8 cellular contexts compared by ENCODE assay signal in genomic region chr3:48016336-48016973, GRCh38. TPM values are rescaled to one million over a fixed set of nuclear protein-coding genes. Genes with fewer than 3 reads are reported as not detected.
A peak's percentile ranks its signal among the peaks of the same experiment; 100 is the strongest.
DNase-seq lines count a peak whose midpoint lies in the region; ATAC-seq and TF ChIP-seq lines count a peak whose summit lies in the region.

A gene with protein sequence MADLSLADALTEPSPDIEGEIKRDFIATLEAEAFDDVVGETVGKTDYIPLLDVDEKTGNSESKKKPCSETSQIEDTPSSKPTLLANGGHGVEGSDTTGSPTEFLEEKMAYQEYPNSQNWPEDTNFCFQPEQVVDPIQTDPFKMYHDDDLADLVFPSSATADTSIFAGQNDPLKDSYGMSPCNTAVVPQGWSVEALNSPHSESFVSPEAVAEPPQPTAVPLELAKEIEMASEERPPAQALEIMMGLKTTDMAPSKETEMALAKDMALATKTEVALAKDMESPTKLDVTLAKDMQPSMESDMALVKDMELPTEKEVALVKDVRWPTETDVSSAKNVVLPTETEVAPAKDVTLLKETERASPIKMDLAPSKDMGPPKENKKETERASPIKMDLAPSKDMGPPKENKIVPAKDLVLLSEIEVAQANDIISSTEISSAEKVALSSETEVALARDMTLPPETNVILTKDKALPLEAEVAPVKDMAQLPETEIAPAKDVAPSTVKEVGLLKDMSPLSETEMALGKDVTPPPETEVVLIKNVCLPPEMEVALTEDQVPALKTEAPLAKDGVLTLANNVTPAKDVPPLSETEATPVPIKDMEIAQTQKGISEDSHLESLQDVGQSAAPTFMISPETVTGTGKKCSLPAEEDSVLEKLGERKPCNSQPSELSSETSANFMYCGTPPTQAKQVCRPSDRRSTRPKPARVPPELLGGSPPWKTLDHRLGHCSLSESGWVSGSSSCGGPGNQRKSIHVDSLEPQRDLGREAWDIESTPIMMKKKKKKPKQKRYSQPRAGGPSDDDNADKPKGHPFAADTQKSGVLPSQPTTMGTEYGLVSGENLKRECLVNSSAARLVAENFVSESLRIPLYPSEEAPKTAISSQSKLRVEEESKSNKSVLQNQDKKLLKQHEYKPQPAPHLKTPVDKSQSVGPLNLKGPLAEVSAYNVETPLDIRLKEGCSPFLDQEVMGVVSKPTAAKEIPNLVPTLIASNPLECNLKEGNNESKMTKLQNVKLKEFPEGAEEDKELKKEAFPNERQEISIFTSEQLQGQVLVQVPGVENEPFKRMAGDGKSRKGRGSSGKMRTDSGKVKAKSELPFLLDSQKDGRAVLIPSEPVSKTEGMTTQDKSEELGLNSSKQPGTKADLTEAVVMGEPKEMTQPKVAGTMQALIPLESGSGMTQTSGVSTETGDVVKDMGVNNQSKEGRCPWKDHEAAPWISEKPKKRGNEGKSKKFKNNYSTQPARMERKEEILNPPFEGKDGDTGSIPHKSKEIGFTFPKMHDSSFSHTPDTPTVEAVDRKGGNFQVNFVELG (N-terminal part only) (minus strand): TSS chr3:48016416. CDS start chr3:47998860, 17,556 bp downstream.

- H3K4me2 ChIP-seq in GM23338 = peak within 1 kb of the TSS; percentile 24

- peaks cover 43% of the 10 kb centered on the region for H3K4me1 Mint-ChIP-seq in GM23338
- peaks cover 13% of the 10 kb centered on the region for H3K4me1 Mint-ChIP-seq in T-helper 2 cell treated with Interferon-gamma antibody and Interleukin-4, amounts not matched to agents 5 μg/mL and 100 μg/mL, for 36 hours (ENCODE audit: low read depth)
- H3K4me1 Mint-ChIP-seq in osteocyte (ENCODE audit: unreplicated experiment) = peaks cover 76% of the 10 kb centered on the region

- TF ChIP-seq CTCF in GM23338 (conservative IDR thresholded peaks at IDR 0.05; ENCODE audit: low read depth in 2 of 2) = no peak
- TF ChIP-seq CTCF in osteocyte (IDR thresholded peaks at IDR 0.05) = no peak
- TF ChIP-seq CTCF in GM10248 (IDR thresholded peaks at IDR 0.05; ENCODE audit: control extremely low read depth, extremely low read depth, low read depth, missing control alignments) = no peak

- peaks cover 7% of the 10 kb centered on the region for H4K20me1 ChIP-seq in GM23338 (replicated peaks; ENCODE audit: insufficient read depth)

- H3K27me3 Mint-ChIP-seq in GM23338 (ENCODE audit: insufficient read depth, low read depth, poor library complexity) (peaks cover 9% of the 10 kb centered on the region), osteocyte (ENCODE audit: unreplicated experiment) (no peaks in the 10 kb centered on the region)
- no peaks in the 10 kb centered on the region for H3K27me3 Mint-ChIP-seq in T-helper 2 cell treated with Interferon-gamma antibody and Interleukin-4, amounts not matched to agents 5 μg/mL and 100 μg/mL, for 36 hours (ENCODE audit: low read depth)

- H3K79me2 ChIP-seq in GM23338 (replicated peaks; ENCODE audit: insufficient read depth) = peaks cover 90% of the 10 kb centered on the region

- H3K4me3 Mint-ChIP-seq in GM23338 (no peak within 1 kb of the TSS), osteocyte (ENCODE audit: unreplicated experiment) (no peak within 1 kb of the TSS)
- H3K4me3 Mint-ChIP-seq in T-helper 2 cell treated with Interferon-gamma antibody and Interleukin-4, amounts not matched to agents 5 μg/mL and 100 μg/mL, for 36 hours = no peak within 1 kb of the TSS

- H3K9me2 ChIP-seq in GM23338 (ENCODE audit: insufficient read depth) = no peaks in the 10 kb centered on the region

- no peaks in the 10 kb centered on the region; the same call in 1 of the 2 replicates for H3F3A ChIP-seq in GM23338 (replicated peaks; ENCODE audit: low read depth)

- H3K36me3 Mint-ChIP-seq in GM23338 (ENCODE audit: low read depth) (peaks cover 16% of the 10 kb centered on the region; the same call in 2 of the 3 replicates), osteocyte (ENCODE audit: unreplicated experiment) (peaks cover 4% of the 10 kb centered on the region)
- peaks cover 1% of the 10 kb centered on the region for H3K36me3 Mint-ChIP-seq in T-helper 2 cell treated with Interferon-gamma antibody and Interleukin-4, amounts not matched to agents 5 μg/mL and 100 μg/mL, for 36 hours (ENCODE audit: low read depth)

- no peak within 1 kb of the TSS for H2AFZ ChIP-seq in GM23338

- H3K4me1 ChIP-seq in GM23338 (ENCODE audit: insufficient read depth) = peaks cover 36% of the 10 kb centered on the region

- 0 out of 3 replicates have a peak, but pooled peaks cover 2% of the 10 kb centered on the region for H3K9me3 Mint-ChIP-seq in GM23338
- no peaks in the 10 kb centered on the region for H3K9me3 Mint-ChIP-seq in T-helper 2 cell treated with Interferon-gamma antibody and Interleukin-4, amounts not matched to agents 5 μg/mL and 100 μg/mL, for 36 hours
- H3K9me3 Mint-ChIP-seq in osteocyte (ENCODE audit: unreplicated experiment) = no peaks in the 10 kb centered on the region

- no peaks in the 10 kb centered on the region for H3K36me3 ChIP-seq in GM23338 (ENCODE audit: insufficient read depth)

- POLR2A ChIA-PET in GM10248 (lab: Yijun Ruan, JAX) = no interaction called here

- H3K27me3 ChIP-seq in GM23338 (ENCODE audit: insufficient read depth) = no peaks in the 10 kb centered on the region

- H3K4me3 ChIP-seq in GM23338 = no peak within 1 kb of the TSS

- H3K27ac ChIP-seq in GM23338 (ENCODE audit: low read depth) = peak within 1 kb of the TSS; percentile 11

- ATAC-seq in GM23338 (no peak), GM21423 (IDR thresholded peaks at IDR 0.05; ENCODE audit: unreplicated experiment) (no peak), HG03045 (IDR thresholded peaks at IDR 0.05; ENCODE audit: unreplicated experiment) (no peak)

- H3K27ac Mint-ChIP-seq in GM23338 (peak within 1 kb of the TSS; percentile 82), osteocyte (ENCODE audit: unreplicated experiment) (peak within 1 kb of the TSS; percentile 94)
- peak within 1 kb of the TSS; percentile 66 for H3K27ac Mint-ChIP-seq in T-helper 2 cell treated with Interferon-gamma antibody and Interleukin-4, amounts not matched to agents 5 μg/mL and 100 μg/mL, for 36 hours

- DNase-seq in GM23338 (ENCODE audit: low spot score) (no peak), fibroblast of peridontal ligament (ENCODE audit: extremely low read depth) (peak; percentile 36), osteocyte (ENCODE audit: extremely low spot score, unreplicated experiment) (no peak), GM10248 (ENCODE audit: extremely low spot score) (no peak), DMS153 (lab: John Stamatoyannopoulos, UW) (no peak)
- DNase-seq in T-helper 2 cell treated with Interferon-gamma antibody and Interleukin-4, amounts not matched to agents 5 μg/mL and 100 μg/mL, for 36 hours (ENCODE audit: low spot score) = no peak

- CTCF ChIA-PET in GM10248 (lab: Yijun Ruan, JAX) = interaction anchor here (1.0 to 1.1 kb wide), 2 partner anchors 10 to 18 kb away, joined by 3 read pairs; no protein-coding TSS in a partner anchor

TF ChIP-seq in GM23338, 12 proteins besides CTCF, POLR2A, EP300 and RAD21:
- TF ChIP-seq, protein P1, sequence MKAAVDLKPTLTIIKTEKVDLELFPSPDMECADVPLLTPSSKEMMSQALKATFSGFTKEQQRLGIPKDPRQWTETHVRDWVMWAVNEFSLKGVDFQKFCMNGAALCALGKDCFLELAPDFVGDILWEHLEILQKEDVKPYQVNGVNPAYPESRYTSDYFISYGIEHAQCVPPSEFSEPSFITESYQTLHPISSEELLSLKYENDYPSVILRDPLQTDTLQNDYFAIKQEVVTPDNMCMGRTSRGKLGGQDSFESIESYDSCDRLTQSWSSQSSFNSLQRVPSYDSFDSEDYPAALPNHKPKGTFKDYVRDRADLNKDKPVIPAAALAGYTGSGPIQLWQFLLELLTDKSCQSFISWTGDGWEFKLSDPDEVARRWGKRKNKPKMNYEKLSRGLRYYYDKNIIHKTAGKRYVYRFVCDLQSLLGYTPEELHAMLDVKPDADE (IDR thresholded peaks at IDR 0.05) = no peak
- no peak for TF ChIP-seq JUNB (IDR thresholded peaks at IDR 0.05; ENCODE audit: unreplicated experiment)
- TF ChIP-seq, protein P2, sequence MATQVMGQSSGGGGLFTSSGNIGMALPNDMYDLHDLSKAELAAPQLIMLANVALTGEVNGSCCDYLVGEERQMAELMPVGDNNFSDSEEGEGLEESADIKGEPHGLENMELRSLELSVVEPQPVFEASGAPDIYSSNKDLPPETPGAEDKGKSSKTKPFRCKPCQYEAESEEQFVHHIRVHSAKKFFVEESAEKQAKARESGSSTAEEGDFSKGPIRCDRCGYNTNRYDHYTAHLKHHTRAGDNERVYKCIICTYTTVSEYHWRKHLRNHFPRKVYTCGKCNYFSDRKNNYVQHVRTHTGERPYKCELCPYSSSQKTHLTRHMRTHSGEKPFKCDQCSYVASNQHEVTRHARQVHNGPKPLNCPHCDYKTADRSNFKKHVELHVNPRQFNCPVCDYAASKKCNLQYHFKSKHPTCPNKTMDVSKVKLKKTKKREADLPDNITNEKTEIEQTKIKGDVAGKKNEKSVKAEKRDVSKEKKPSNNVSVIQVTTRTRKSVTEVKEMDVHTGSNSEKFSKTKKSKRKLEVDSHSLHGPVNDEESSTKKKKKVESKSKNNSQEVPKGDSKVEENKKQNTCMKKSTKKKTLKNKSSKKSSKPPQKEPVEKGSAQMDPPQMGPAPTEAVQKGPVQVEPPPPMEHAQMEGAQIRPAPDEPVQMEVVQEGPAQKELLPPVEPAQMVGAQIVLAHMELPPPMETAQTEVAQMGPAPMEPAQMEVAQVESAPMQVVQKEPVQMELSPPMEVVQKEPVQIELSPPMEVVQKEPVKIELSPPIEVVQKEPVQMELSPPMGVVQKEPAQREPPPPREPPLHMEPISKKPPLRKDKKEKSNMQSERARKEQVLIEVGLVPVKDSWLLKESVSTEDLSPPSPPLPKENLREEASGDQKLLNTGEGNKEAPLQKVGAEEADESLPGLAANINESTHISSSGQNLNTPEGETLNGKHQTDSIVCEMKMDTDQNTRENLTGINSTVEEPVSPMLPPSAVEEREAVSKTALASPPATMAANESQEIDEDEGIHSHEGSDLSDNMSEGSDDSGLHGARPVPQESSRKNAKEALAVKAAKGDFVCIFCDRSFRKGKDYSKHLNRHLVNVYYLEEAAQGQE (IDR thresholded peaks at IDR 0.05; ENCODE audit: unreplicated experiment) = no peak

RNA-seq across cellular contexts. Expression of the gene that starts here (rescaled TPM):
- 103 and 108 TPM in 2 replicates for total RNA-seq in GM23338 (2014; rRNA removed; shearing (Covaris generic))
- polyA plus RNA-seq in GM23338 (2016; fragmentation: Nextera tagmentation; extraction: Ambion mirVana) = 102 and 113 TPM in 2 replicates
- 275 and 295 TPM in 2 replicates for total RNA-seq in osteocyte
